Comparison of ENCODE assay signal across 1 cellular context in the genomic region with DNA sequence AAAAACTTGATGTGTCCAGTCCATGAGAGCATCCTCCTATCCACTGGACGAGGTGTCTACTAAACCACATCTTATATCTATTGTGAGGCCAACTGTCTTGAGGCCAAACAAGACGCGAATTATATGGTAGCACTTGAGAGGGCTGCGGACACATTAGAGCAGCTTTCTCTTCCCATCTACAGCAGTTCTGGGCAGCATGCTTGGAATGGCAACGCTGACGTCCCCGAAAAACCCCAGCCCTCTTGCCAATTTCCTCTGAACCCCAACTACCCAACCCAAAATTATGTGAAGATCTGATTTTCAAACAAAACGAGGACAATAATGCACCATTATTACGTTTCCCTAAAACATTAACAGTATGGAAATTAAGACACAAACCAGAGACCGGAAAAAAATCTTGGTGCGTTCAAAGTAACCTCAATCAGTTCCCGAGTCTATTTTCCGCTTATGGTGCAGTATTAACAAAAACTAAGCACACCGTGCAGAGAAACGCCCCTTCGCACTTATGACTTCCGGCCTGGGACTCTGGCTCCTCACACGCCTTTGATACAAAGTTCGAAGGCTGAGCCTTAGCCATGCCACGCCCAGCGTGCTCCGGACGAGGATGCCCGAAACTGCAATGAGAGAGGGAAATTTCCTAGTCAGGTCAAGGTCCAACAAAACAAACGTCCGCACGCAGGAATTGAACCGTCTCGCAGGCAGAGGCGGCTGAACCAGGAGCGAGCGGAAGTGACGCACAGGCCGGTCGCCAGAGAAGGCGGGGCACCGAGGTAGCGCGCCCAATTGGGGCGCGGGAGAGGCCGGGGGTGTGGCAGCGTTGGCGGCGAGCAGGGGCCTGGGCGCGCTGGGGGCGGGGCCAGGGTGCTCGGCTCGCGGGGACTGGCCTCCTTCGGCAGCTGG.
TF ChIP-seq lines count a peak whose summit lies in the region.

No MANE protein-coding gene starts in this region.

TF ChIP-seq in endothelial cell of umbilical vein, 7 proteins besides CTCF, POLR2A, EP300 and RAD21:
- TF ChIP-seq, protein P1, sequence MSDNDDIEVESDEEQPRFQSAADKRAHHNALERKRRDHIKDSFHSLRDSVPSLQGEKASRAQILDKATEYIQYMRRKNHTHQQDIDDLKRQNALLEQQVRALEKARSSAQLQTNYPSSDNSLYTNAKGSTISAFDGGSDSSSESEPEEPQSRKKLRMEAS (IDR thresholded peaks at IDR 0.05; ENCODE audit: insufficient read depth, insufficient read length): peak; percentile 6
- TF ChIP-seq FOS (IDR thresholded peaks at IDR 0.05; ENCODE audit: borderline replicate concordance, insufficient read depth, low read length) (no peak), POLR2AphosphoS5 (IDR thresholded peaks at IDR 0.05; ENCODE audit: insufficient read depth, low read depth, low read length) (peak; percentile 49)
